ENCODE assay signal across 9 cellular contexts in the genomic region with DNA sequence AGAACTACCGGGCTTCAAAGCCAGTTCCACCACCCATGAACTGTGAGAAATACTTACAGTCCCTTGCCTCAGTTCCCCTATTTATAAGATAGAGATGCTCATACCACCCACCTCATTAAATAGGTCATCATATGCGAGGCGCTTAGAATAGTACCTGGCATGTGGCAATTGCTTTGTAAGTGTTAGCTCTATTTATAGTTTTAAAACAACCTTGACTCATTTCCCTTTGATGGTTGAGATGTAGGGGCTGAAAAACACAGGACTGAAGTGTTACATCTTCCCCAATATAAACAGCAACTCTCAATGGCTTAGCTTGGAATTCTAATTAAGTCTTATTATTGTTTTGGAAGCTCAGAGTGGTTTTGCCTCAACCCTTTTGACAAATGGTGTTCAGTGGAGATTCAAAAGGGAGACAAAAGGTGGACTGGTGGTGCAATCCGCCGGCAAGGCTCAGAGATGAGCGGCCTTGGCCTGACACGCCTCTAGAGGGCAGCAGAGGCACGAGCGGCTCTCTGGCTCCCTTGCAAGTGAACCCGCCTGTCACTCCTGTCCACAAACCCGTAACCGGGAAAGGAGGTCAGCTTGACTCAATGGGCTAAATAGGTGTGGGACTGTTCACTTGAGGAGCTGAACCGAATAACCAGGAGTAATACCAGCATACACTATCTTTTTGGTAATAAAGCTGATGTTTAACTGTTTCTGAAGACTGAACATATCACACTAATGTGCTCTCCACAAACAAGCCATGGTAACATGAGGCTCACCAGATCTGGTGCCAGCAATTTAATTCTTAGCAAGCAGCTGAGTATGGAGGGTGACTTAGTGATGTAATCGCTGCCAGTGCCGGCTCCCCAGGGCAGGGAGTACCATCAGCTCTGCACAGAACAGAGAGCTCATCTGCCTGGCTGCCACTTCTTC. TPM values are rescaled to one million over a fixed set of nuclear protein-coding genes. Genes with fewer than 3 reads are reported as not detected.
DNase-seq lines count a peak whose midpoint lies in the region; ATAC-seq and TF ChIP-seq lines count a peak whose summit lies in the region.
"Had no signal": no experiment of that assay in that cellular context is flagged by ENCODE, and none has a peak within 500 bp of the region (broad histone marks: within the 10 kb centered on the region; RNA-seq: fewer than 3 reads in every experiment).

No MANE protein-coding gene starts in this region.

- H3K9me3 Mint-ChIP-seq in CD8-positive, alpha-beta T cell: no peaks in the 10 kb centered on the region
- no peaks in the 10 kb centered on the region for H3K9me3 Mint-ChIP-seq in memory B cell
- H3K9me3 Mint-ChIP-seq: activated naive CD4-positive, alpha-beta T cell treated with anti-CD3 and anti-CD28 coated beads, Interleukin-2, amount 50 U/mL, for 24 hours had no signal

- intact Hi-C loops in CD8-positive, alpha-beta T cell (cut with DNase I, micrococcal nuclease): loop anchor here (1.0 to 10.0 kb wide), 8 partner anchors 10 to 1266 kb away; a partner anchor contains a TSS
- intact Hi-C loops in dorsolateral prefrontal cortex (cut with DNase I): loop anchor here (1.0 to 5.0 kb wide), 2 partner anchors 66 to 70 kb away; no protein-coding TSS in a partner anchor

- peak; percentile 61 to 89 (median 79) for DNase-seq in CD8-positive, alpha-beta T cell
- DNase-seq in NCI-H69 (lab: John Stamatoyannopoulos, UW) (peak; percentile 93), dorsolateral prefrontal cortex (peak; percentile 74 to 91 (median 84)), memory B cell (ENCODE audit: low spot score in 2 of 2) (peak; percentile 78 to 84)
- DNase-seq in activated CD4-positive, alpha-beta T cell treated with anti-CD3 and anti-CD28 coated beads, Interleukin-2, amount 50 U/mL, for 48 hours: peak; percentile 88 to 90
- peak; percentile 74 for DNase-seq in stimulated activated CD8-positive, alpha-beta memory T cell treated with anti-CD3 and anti-CD28 coated beads, Interleukin-15, amount 100 ng/mL, for 24 hours (ENCODE audit: low read depth)

- no peaks in the 10 kb centered on the region for H3K27me3 ChIP-seq in CD8-positive, alpha-beta T cell (ENCODE audit: insufficient read depth, low read length)
- peaks cover 0 to 39% (median 15%) of the 10 kb centered on the region in 45 donors for H3K27me3 ChIP-seq in dorsolateral prefrontal cortex

- CTCF ChIA-PET in CD8-positive, alpha-beta T cell (lab: Charles Lee): interaction anchor here (0.6 to 14.3 kb wide), 56 partner anchors 10 to 1262 kb away, joined by 3 to 681 read pairs (median 5); a partner anchor contains a TSS

- POLR2A ChIA-PET in CD8-positive, alpha-beta T cell (lab: Charles Lee): interaction anchor here (1.3 to 2.1 kb wide), 2 partner anchors 37 to 67 kb away, joined by 4 to 11 read pairs; no protein-coding TSS in a partner anchor

- H3K4me3 ChIP-seq in CD8-positive, alpha-beta T cell (ENCODE audit: low read depth, low read length): no peak overlapping the region
- H3K4me3 ChIP-seq in dorsolateral prefrontal cortex: peak overlapping the region in 26 of 59 donors; percentile 2 to 46 (median 24)

- no peaks in the 10 kb centered on the region for H3K9me3 ChIP-seq in CD8-positive, alpha-beta T cell (ENCODE audit: low read length)

- H3K36me3 Mint-ChIP-seq in CD8-positive, alpha-beta T cell: no peaks in the 10 kb centered on the region
- no peaks in the 10 kb centered on the region for H3K36me3 Mint-ChIP-seq in memory B cell
- H3K36me3 Mint-ChIP-seq: activated naive CD4-positive, alpha-beta T cell treated with anti-CD3 and anti-CD28 coated beads, Interleukin-2, amount 50 U/mL, for 24 hours had no signal

- peak; percentile 94 for TF ChIP-seq CTCF in CD8-positive, alpha-beta T cell (IDR thresholded peaks at IDR 0.05)
- peak; percentile 46 to 98 (median 90) for TF ChIP-seq CTCF in dorsolateral prefrontal cortex (IDR thresholded peaks at IDR 0.05 in 54 of 56, conservative IDR thresholded peaks at IDR 0.05 in 2 of 56; ENCODE audit: low read depth in 1 of 56, partially characterized antibody in 56 of 56)

- H3K27ac ChIP-seq in CD8-positive, alpha-beta T cell (ENCODE audit: low read depth, low read length): no peak overlapping the region
- no peak overlapping the region for H3K27ac ChIP-seq in dorsolateral prefrontal cortex

- peaks cover 2% of the 10 kb centered on the region for H3K4me1 Mint-ChIP-seq in CD8-positive, alpha-beta T cell (ENCODE audit: low read depth)
- peaks cover 4% of the 10 kb centered on the region for H3K4me1 Mint-ChIP-seq in memory B cell

- H3K27ac Mint-ChIP-seq in CD8-positive, alpha-beta T cell: no peak overlapping the region
- no peak overlapping the region for H3K27ac Mint-ChIP-seq in memory B cell
- H3K27ac Mint-ChIP-seq: activated naive CD4-positive, alpha-beta T cell treated with anti-CD3 and anti-CD28 coated beads, Interleukin-2, amount 50 U/mL, for 24 hours had no signal

- H3K27me3 Mint-ChIP-seq in CD8-positive, alpha-beta T cell (ENCODE audit: low read depth): peaks cover 63% of the 10 kb centered on the region
- peaks cover 27% of the 10 kb centered on the region for H3K27me3 Mint-ChIP-seq in memory B cell

- peaks cover 3% of the 10 kb centered on the region for H3K4me1 ChIP-seq in CD8-positive, alpha-beta T cell (ENCODE audit: insufficient read depth, low read length)

- no peak overlapping the region for H3K4me3 Mint-ChIP-seq in CD8-positive, alpha-beta T cell
- no peak overlapping the region for H3K4me3 Mint-ChIP-seq in memory B cell
- H3K4me3 Mint-ChIP-seq: activated naive CD4-positive, alpha-beta T cell treated with anti-CD3 and anti-CD28 coated beads, Interleukin-2, amount 50 U/mL, for 24 hours had no signal

- peak; percentile 96 for ATAC-seq in CD8-positive, alpha-beta T cell
- ATAC-seq in GM19438 (IDR thresholded peaks at IDR 0.05; ENCODE audit: low read depth, unreplicated experiment): peak; percentile 86
- ATAC-seq in HG03469 (IDR thresholded peaks at IDR 0.05; ENCODE audit: unreplicated experiment): peak; percentile 78
- peak; percentile 93 for ATAC-seq in memory B cell (ENCODE audit: low read depth)

- H3K36me3 ChIP-seq in CD8-positive, alpha-beta T cell (ENCODE audit: insufficient read depth, low read length): no peaks in the 10 kb centered on the region

RNA-seq across cellular contexts. Expression of a gene that starts 19.5 kb away (rescaled TPM):
- 10 to 100 TPM; 12.9 to 14.1 TPM for total RNA-seq in CD8-positive, alpha-beta T cell
- total RNA-seq in dorsolateral prefrontal cortex: 10 to 100 TPM; 12.9 to 82.4 (median 55.5) TPM
